In genomic region chr18:57850063-57850462, GRCh38 we compare ENCODE assay signal across 29 cellular contexts.
"Had no signal": no experiment of that assay in that cellular context is flagged by ENCODE, and none has a peak within 500 bp of the region (broad histone marks: within the 10 kb centered on the region; RNA-seq: fewer than 3 reads in every experiment).

No MANE protein-coding gene starts in this region.

- FAIRE-seq: colon, endometrium, endothelial cell of umbilical vein, frontal cortex had no signal

- H3K27ac Mint-ChIP-seq: dendritic cell treated with granulocyte-macrophage colony-stimulating factor and Interleukin-4, amounts not matched to agents 40 ng/mL and 50 ng/mL, for 4 days; endodermal cell had no signal

- H3K9me3 ChIP-seq: colonic mucosa, esophagus muscularis mucosa, esophagus squamous epithelium, gastrocnemius medialis had no signal

- ATAC-seq: effector memory CD8-positive, alpha-beta T cell; esophagus mucosa; gastrocnemius medialis; gastroesophageal sphincter; heart left ventricle; heart right ventricle had no signal

- H3K4me3 ChIP-seq: colonic mucosa, coronary artery, dorsolateral prefrontal cortex, esophagus muscularis mucosa, esophagus squamous epithelium, gastrocnemius medialis, gastroesophageal sphincter, heart left ventricle, heart right ventricle, hepatocyte had no signal

- H3K4me1 ChIP-seq: colonic mucosa, esophagus muscularis mucosa, esophagus squamous epithelium, gastrocnemius medialis, gastroesophageal sphincter had no signal

- H3K9me3 Mint-ChIP-seq: dendritic cell treated with granulocyte-macrophage colony-stimulating factor and Interleukin-4, amounts not matched to agents 40 ng/mL and 50 ng/mL, for 4 days; endodermal cell had no signal

- H3K4me3 Mint-ChIP-seq: dendritic cell treated with granulocyte-macrophage colony-stimulating factor and Interleukin-4, amounts not matched to agents 40 ng/mL and 50 ng/mL, for 4 days; effector memory CD8-positive, alpha-beta T cell; endodermal cell had no signal

- H3K79me2 ChIP-seq: hepatocyte had no signal

- H3K27ac ChIP-seq: colonic mucosa, coronary artery, dorsolateral prefrontal cortex, epithelial cell of prostate, esophagus muscularis mucosa, esophagus squamous epithelium, gastrocnemius medialis, gastroesophageal sphincter, heart left ventricle, heart right ventricle, hepatocyte had no signal

- DNase-seq: colonic mucosa; cortex of kidney; dermis blood vessel endothelial cell; dorsolateral prefrontal cortex; effector CD4-positive, alpha-beta T cell; effector CD8-positive, alpha-beta T cell; effector memory CD4-positive, alpha-beta T cell; effector memory CD8-positive, alpha-beta T cell; endodermal cell; erythroblast; esophagus squamous epithelium; foreskin fibroblast; foreskin melanocyte; gastrocnemius medialis; glutamatergic neuron; head of caudate nucleus; heart left ventricle; heart right ventricle had no signal

- H2AFZ ChIP-seq: hepatocyte had no signal

- H3K36me3 ChIP-seq: colonic mucosa, esophagus muscularis mucosa, esophagus squamous epithelium, gastrocnemius medialis, gastroesophageal sphincter, heart left ventricle, heart right ventricle had no signal

- H3K4me2 ChIP-seq: hepatocyte had no signal

- H3K27me3 ChIP-seq: colonic mucosa, dorsolateral prefrontal cortex, esophagus muscularis mucosa, esophagus squamous epithelium, gastrocnemius medialis, gastroesophageal sphincter, heart left ventricle, heart right ventricle, hepatocyte had no signal
